1 cellular context compared by ENCODE assay signal in the genomic region with DNA sequence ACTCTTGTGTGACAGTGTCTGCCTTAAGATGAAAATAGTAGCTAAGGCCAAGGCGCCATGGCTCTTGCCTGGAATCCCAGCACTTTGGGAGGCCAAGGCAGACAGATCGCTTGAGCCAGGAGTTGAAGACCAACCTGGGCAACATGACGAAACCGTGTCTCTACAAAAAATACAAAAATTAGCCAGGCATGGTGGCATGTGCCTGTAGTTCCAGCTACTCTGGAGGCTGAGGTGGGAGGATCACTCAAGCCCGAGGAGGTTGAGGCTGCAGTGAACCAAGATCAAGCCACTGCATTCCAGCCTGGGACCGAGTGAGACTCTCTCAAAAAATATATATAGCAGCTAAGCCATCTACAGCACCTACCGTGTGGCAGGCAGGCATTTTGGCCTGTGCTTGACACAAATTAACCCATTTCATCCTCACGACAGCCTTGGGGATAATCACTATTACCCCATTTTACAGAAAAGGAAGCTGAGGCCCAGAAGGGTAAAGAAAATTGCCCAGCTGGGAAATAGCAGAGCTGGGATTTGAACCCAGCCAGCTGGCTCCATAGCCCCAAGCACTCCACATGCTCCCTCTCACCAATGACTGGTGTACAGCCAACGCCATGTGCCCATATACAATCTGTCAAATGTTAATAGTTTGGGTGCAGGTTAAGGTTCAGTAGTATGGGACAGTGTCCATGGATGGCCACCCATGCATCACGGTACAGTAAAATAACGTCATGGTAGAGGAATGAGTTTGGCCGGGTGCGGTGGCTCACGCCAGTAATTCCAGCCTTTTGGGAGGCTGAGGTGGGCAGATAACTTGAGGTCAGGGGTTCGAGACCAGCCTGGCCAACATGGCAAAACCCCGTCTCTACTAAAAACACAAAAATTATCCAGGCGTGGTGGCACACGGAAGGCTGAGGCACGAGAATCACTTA.
TF ChIP-seq lines count a peak whose summit lies in the region.

No MANE protein-coding gene starts in this region.

TF ChIP-seq in K562, 482 proteins besides CTCF, POLR2A, EP300 and RAD21 (continued from another document and continues in another):
- TF ChIP-seq, protein P1, sequence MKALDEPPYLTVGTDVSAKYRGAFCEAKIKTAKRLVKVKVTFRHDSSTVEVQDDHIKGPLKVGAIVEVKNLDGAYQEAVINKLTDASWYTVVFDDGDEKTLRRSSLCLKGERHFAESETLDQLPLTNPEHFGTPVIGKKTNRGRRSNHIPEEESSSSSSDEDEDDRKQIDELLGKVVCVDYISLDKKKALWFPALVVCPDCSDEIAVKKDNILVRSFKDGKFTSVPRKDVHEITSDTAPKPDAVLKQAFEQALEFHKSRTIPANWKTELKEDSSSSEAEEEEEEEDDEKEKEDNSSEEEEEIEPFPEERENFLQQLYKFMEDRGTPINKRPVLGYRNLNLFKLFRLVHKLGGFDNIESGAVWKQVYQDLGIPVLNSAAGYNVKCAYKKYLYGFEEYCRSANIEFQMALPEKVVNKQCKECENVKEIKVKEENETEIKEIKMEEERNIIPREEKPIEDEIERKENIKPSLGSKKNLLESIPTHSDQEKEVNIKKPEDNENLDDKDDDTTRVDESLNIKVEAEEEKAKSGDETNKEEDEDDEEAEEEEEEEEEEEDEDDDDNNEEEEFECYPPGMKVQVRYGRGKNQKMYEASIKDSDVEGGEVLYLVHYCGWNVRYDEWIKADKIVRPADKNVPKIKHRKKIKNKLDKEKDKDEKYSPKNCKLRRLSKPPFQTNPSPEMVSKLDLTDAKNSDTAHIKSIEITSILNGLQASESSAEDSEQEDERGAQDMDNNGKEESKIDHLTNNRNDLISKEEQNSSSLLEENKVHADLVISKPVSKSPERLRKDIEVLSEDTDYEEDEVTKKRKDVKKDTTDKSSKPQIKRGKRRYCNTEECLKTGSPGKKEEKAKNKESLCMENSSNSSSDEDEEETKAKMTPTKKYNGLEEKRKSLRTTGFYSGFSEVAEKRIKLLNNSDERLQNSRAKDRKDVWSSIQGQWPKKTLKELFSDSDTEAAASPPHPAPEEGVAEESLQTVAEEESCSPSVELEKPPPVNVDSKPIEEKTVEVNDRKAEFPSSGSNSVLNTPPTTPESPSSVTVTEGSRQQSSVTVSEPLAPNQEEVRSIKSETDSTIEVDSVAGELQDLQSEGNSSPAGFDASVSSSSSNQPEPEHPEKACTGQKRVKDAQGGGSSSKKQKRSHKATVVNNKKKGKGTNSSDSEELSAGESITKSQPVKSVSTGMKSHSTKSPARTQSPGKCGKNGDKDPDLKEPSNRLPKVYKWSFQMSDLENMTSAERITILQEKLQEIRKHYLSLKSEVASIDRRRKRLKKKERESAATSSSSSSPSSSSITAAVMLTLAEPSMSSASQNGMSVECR (CRISPR knock-in tag; IDR thresholded peaks at IDR 0.05), result no peak
- no peak for TF ChIP-seq ZNF830 (CRISPR knock-in tag; IDR thresholded peaks at IDR 0.05)
- TF ChIP-seq CBFA2T3 (IDR thresholded peaks at IDR 0.05), result no peak
- TF ChIP-seq, protein P2, sequence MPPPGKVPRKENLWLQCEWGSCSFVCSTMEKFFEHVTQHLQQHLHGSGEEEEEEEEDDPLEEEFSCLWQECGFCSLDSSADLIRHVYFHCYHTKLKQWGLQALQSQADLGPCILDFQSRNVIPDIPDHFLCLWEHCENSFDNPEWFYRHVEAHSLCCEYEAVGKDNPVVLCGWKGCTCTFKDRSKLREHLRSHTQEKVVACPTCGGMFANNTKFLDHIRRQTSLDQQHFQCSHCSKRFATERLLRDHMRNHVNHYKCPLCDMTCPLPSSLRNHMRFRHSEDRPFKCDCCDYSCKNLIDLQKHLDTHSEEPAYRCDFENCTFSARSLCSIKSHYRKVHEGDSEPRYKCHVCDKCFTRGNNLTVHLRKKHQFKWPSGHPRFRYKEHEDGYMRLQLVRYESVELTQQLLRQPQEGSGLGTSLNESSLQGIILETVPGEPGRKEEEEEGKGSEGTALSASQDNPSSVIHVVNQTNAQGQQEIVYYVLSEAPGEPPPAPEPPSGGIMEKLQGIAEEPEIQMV (tag; conservative IDR thresholded peaks at IDR 0.05; ENCODE audit: low read depth), result 0 out of 2 replicates have a peak, but pooled peaks have one; percentile 11
- TF ChIP-seq CBX5 (IDR thresholded peaks at IDR 0.05; ENCODE audit: borderline replicate concordance, low read depth), result no peak
- no peak for TF ChIP-seq ASH1L (IDR thresholded peaks at IDR 0.05; ENCODE audit: borderline replicate concordance, low read depth, partially characterized antibody)
- TF ChIP-seq, protein P3, sequence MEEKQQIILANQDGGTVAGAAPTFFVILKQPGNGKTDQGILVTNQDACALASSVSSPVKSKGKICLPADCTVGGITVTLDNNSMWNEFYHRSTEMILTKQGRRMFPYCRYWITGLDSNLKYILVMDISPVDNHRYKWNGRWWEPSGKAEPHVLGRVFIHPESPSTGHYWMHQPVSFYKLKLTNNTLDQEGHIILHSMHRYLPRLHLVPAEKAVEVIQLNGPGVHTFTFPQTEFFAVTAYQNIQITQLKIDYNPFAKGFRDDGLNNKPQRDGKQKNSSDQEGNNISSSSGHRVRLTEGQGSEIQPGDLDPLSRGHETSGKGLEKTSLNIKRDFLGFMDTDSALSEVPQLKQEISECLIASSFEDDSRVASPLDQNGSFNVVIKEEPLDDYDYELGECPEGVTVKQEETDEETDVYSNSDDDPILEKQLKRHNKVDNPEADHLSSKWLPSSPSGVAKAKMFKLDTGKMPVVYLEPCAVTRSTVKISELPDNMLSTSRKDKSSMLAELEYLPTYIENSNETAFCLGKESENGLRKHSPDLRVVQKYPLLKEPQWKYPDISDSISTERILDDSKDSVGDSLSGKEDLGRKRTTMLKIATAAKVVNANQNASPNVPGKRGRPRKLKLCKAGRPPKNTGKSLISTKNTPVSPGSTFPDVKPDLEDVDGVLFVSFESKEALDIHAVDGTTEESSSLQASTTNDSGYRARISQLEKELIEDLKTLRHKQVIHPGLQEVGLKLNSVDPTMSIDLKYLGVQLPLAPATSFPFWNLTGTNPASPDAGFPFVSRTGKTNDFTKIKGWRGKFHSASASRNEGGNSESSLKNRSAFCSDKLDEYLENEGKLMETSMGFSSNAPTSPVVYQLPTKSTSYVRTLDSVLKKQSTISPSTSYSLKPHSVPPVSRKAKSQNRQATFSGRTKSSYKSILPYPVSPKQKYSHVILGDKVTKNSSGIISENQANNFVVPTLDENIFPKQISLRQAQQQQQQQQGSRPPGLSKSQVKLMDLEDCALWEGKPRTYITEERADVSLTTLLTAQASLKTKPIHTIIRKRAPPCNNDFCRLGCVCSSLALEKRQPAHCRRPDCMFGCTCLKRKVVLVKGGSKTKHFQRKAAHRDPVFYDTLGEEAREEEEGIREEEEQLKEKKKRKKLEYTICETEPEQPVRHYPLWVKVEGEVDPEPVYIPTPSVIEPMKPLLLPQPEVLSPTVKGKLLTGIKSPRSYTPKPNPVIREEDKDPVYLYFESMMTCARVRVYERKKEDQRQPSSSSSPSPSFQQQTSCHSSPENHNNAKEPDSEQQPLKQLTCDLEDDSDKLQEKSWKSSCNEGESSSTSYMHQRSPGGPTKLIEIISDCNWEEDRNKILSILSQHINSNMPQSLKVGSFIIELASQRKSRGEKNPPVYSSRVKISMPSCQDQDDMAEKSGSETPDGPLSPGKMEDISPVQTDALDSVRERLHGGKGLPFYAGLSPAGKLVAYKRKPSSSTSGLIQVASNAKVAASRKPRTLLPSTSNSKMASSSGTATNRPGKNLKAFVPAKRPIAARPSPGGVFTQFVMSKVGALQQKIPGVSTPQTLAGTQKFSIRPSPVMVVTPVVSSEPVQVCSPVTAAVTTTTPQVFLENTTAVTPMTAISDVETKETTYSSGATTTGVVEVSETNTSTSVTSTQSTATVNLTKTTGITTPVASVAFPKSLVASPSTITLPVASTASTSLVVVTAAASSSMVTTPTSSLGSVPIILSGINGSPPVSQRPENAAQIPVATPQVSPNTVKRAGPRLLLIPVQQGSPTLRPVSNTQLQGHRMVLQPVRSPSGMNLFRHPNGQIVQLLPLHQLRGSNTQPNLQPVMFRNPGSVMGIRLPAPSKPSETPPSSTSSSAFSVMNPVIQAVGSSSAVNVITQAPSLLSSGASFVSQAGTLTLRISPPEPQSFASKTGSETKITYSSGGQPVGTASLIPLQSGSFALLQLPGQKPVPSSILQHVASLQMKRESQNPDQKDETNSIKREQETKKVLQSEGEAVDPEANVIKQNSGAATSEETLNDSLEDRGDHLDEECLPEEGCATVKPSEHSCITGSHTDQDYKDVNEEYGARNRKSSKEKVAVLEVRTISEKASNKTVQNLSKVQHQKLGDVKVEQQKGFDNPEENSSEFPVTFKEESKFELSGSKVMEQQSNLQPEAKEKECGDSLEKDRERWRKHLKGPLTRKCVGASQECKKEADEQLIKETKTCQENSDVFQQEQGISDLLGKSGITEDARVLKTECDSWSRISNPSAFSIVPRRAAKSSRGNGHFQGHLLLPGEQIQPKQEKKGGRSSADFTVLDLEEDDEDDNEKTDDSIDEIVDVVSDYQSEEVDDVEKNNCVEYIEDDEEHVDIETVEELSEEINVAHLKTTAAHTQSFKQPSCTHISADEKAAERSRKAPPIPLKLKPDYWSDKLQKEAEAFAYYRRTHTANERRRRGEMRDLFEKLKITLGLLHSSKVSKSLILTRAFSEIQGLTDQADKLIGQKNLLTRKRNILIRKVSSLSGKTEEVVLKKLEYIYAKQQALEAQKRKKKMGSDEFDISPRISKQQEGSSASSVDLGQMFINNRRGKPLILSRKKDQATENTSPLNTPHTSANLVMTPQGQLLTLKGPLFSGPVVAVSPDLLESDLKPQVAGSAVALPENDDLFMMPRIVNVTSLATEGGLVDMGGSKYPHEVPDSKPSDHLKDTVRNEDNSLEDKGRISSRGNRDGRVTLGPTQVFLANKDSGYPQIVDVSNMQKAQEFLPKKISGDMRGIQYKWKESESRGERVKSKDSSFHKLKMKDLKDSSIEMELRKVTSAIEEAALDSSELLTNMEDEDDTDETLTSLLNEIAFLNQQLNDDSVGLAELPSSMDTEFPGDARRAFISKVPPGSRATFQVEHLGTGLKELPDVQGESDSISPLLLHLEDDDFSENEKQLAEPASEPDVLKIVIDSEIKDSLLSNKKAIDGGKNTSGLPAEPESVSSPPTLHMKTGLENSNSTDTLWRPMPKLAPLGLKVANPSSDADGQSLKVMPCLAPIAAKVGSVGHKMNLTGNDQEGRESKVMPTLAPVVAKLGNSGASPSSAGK (IDR thresholded peaks at IDR 0.05), result no peak; the same call in 1 of the 2 replicates
- no peak for TF ChIP-seq BRF1 (IDR thresholded peaks at IDR 0.05; ENCODE audit: borderline replicate concordance, extremely low read depth, insufficient read length)
- no peak for TF ChIP-seq SMARCC2 (IDR thresholded peaks at IDR 0.05; ENCODE audit: low read depth)
- TF ChIP-seq ZNF507 (tag; conservative IDR thresholded peaks at IDR 0.05), result no peak
- no peak for TF ChIP-seq HDAC6 (IDR thresholded peaks at IDR 0.05; ENCODE audit: low read depth, low read length)
- TF ChIP-seq, protein P4, sequence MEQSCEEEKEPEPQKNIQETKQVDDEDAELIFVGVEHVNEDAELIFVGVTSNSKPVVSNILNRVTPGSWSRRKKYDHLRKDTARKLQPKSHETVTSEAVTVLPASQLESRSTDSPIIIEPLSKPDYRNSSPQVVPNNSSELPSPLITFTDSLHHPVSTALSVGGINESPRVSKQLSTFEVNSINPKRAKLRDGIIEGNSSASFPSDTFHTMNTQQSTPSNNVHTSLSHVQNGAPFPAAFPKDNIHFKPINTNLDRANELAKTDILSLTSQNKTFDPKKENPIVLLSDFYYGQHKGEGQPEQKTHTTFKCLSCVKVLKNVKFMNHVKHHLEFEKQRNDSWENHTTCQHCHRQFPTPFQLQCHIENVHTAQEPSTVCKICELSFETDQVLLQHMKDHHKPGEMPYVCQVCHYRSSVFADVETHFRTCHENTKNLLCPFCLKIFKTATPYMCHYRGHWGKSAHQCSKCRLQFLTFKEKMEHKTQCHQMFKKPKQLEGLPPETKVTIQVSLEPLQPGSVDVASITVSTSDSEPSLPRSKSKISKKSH (CRISPR knock-in tag; IDR thresholded peaks at IDR 0.05), result no peak
- no peak for TF ChIP-seq TEAD2 (tag; IDR thresholded peaks at IDR 0.05)
- TF ChIP-seq ZNF239 (CRISPR knock-in tag; IDR thresholded peaks at IDR 0.05), result no peak
- TF ChIP-seq, protein P5, sequence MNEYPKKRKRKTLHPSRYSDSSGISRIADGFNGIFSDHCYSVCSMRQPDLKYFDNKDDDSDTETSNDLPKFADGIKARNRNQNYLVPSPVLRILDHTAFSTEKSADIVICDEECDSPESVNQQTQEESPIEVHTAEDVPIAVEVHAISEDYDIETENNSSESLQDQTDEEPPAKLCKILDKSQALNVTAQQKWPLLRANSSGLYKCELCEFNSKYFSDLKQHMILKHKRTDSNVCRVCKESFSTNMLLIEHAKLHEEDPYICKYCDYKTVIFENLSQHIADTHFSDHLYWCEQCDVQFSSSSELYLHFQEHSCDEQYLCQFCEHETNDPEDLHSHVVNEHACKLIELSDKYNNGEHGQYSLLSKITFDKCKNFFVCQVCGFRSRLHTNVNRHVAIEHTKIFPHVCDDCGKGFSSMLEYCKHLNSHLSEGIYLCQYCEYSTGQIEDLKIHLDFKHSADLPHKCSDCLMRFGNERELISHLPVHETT (CRISPR knock-in tag; conservative IDR thresholded peaks at IDR 0.05 in 1 of 2, IDR thresholded peaks at IDR 0.05 in 1 of 2), result no peak
- TF ChIP-seq, protein P6, sequence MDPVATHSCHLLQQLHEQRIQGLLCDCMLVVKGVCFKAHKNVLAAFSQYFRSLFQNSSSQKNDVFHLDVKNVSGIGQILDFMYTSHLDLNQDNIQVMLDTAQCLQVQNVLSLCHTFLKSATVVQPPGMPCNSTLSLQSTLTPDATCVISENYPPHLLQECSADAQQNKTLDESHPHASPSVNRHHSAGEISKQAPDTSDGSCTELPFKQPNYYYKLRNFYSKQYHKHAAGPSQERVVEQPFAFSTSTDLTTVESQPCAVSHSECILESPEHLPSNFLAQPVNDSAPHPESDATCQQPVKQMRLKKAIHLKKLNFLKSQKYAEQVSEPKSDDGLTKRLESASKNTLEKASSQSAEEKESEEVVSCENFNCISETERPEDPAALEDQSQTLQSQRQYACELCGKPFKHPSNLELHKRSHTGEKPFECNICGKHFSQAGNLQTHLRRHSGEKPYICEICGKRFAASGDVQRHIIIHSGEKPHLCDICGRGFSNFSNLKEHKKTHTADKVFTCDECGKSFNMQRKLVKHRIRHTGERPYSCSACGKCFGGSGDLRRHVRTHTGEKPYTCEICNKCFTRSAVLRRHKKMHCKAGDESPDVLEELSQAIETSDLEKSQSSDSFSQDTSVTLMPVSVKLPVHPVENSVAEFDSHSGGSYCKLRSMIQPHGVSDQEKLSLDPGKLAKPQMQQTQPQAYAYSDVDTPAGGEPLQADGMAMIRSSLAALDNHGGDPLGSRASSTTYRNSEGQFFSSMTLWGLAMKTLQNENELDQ (CRISPR knock-in tag; IDR thresholded peaks at IDR 0.05; ENCODE audit: borderline replicate concordance), result no peak
- TF ChIP-seq MTA1 (IDR thresholded peaks at IDR 0.05; ENCODE audit: borderline replicate concordance), result no peak
- TF ChIP-seq SREBF2 (CRISPR knock-in tag; IDR thresholded peaks at IDR 0.05), result no peak
- no peak for TF ChIP-seq WHSC1 (IDR thresholded peaks at IDR 0.05; ENCODE audit: low read length)
- TF ChIP-seq, protein P7, sequence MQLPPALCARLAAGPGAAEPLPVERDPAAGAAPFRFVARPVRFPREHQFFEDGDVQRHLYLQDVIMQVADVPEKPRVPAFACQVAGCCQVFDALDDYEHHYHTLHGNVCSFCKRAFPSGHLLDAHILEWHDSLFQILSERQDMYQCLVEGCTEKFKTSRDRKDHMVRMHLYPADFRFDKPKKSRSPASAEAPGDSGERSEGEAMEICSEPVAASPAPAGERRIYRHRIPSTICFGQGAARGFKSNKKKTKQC (CRISPR knock-in tag; IDR thresholded peaks at IDR 0.05), result no peak
- peak in 1 of 2 experiments; percentile 5 for TF ChIP-seq FOXK2 (conservative IDR thresholded peaks at IDR 0.05 in 1 of 2, IDR thresholded peaks at IDR 0.05 in 1 of 2; ENCODE audit: low read depth in 2 of 2)
